In genomic region chr1:36097693-36098585, GRCh38 we compare ENCODE assay signal across 14 cellular contexts. TPM values are rescaled to one million over a fixed set of nuclear protein-coding genes. Genes with fewer than 3 reads are reported as not detected.
DNase-seq lines count a peak whose midpoint lies in the region; ATAC-seq and TF ChIP-seq lines count a peak whose summit lies in the region.
"Had no signal": no experiment of that assay in that cellular context is flagged by ENCODE, and none has a peak within 500 bp of the region (broad histone marks: within the 10 kb centered on the region; RNA-seq: fewer than 3 reads in every experiment).

No MANE protein-coding gene starts in this region.

- peaks cover 13% of the 10 kb centered on the region for H3K36me3 Mint-ChIP-seq in WTC11
- H3K36me3 Mint-ChIP-seq in stimulated activated memory B cell treated with anti-CD40 and anti-IgM and Interleukin-4, amounts not matched to agents 10 μg/mL and 1 μg/mL and 100 μg/mL, for 72 hours: peaks cover 17% of the 10 kb centered on the region

- no peak overlapping the region for H3K4ac ChIP-seq in mesenchymal stem cell (ENCODE audit: low read depth in 1 of 2, low read length in 2 of 2)

- H2BK12ac ChIP-seq in mesenchymal stem cell (ENCODE audit: low read length in 2 of 2): no peak overlapping the region

- no peak overlapping the region for H3K4me3 Mint-ChIP-seq in WTC11
- H3K4me3 Mint-ChIP-seq in stimulated activated memory B cell treated with anti-CD40 and anti-IgM and Interleukin-4, amounts not matched to agents 10 μg/mL and 1 μg/mL and 100 μg/mL, for 72 hours: no peak overlapping the region
- H3K4me3 Mint-ChIP-seq: CD8-positive, alpha-beta T cell had no signal

- H3K9me3 Mint-ChIP-seq in WTC11: no peaks in the 10 kb centered on the region
- H3K9me3 Mint-ChIP-seq in stimulated activated memory B cell treated with anti-CD40 and anti-IgM and Interleukin-4, amounts not matched to agents 10 μg/mL and 1 μg/mL and 100 μg/mL, for 72 hours: no peaks in the 10 kb centered on the region
- H3K9me3 Mint-ChIP-seq: CD8-positive, alpha-beta T cell had no signal

- no peak overlapping the region for H2AFZ ChIP-seq in mesenchymal stem cell (ENCODE audit: low read depth, low read length)

- intact Hi-C loops in right cardiac atrium (cut with DNase I): loop anchor here in 2 of 4 donors (2.0 to 5.0 kb wide), 2 partner anchors 37 to 324 kb away; no protein-coding TSS in a partner anchor
- intact Hi-C loops in Right ventricle myocardium superior (cut with DNase I): loop anchor here (5.0 to 10.0 kb wide), 3 partner anchors 97 to 324 kb away; no protein-coding TSS in a partner anchor

- TF ChIP-seq CTCF in WTC11 (IDR thresholded peaks at IDR 0.05) (no peak), coronary artery (IDR thresholded peaks at IDR 0.05) (no peak)

- H3K4me1 ChIP-seq in right cardiac atrium (ENCODE audit: control insufficient read depth, insufficient read depth, low read length): no peaks in the 10 kb centered on the region
- H3K4me1 ChIP-seq in mesenchymal stem cell (ENCODE audit: control insufficient read depth, insufficient read depth, low read depth, low read length): peaks cover 21% of the 10 kb centered on the region

- peak overlapping the region; percentile 90 for H3K27ac Mint-ChIP-seq in WTC11
- no peak overlapping the region for H3K27ac Mint-ChIP-seq in stimulated activated memory B cell treated with anti-CD40 and anti-IgM and Interleukin-4, amounts not matched to agents 10 μg/mL and 1 μg/mL and 100 μg/mL, for 72 hours
- H3K27ac Mint-ChIP-seq: CD8-positive, alpha-beta T cell had no signal

- CTCF ChIA-PET in WTC11 (lab: Charles Lee): interaction anchor here (0.6 to 6.2 kb wide), 42 partner anchors 9 to 352 kb away, joined by 3 to 142 read pairs (median 7); partner anchors contain the start of genes AGO1, AGO3, CLSPN and EVA1B

- no peak overlapping the region for H3K4me3 ChIP-seq in right cardiac atrium (ENCODE audit: low read length)
- no peak overlapping the region for H3K4me3 ChIP-seq in mesenchymal stem cell (ENCODE audit: insufficient read depth in 1 of 2, low read depth in 1 of 2, low read length in 2 of 2)
- no peak overlapping the region for H3K4me3 ChIP-seq in coronary artery

- H3K27ac ChIP-seq in right cardiac atrium (ENCODE audit: low read length) (no peak overlapping the region), mesenchymal stem cell (ENCODE audit: low read length, poor library complexity, severe bottlenecking) (no peak overlapping the region), coronary artery (no peak overlapping the region)

- peaks cover 31 to 59% of the 10 kb centered on the region in 2 experiments for H3K36me3 ChIP-seq in mesenchymal stem cell (ENCODE audit: control insufficient read depth in 1 of 2, insufficient read depth in 2 of 2, low read depth in 1 of 2, low read length in 2 of 2)

- H2BK120ac ChIP-seq in mesenchymal stem cell (ENCODE audit: low read depth, low read length): no peak overlapping the region

- H3K4me2 ChIP-seq in mesenchymal stem cell (ENCODE audit: low read length, poor library complexity, severe bottlenecking): no peak overlapping the region

- peak in 1 of 2 donors; percentile 1 for ATAC-seq in right cardiac atrium
- no peak for ATAC-seq in Right ventricle myocardium superior (ENCODE audit: poor library complexity)
- ATAC-seq in WTC11: no peak
- ATAC-seq in stimulated activated memory B cell treated with anti-CD40 and anti-IgM and Interleukin-4, amounts not matched to agents 10 μg/mL and 1 μg/mL and 100 μg/mL, for 72 hours: peak; percentile 2

- H4K91ac ChIP-seq in mesenchymal stem cell (ENCODE audit: low read length): peak overlapping the region; percentile 92

- H4K8ac ChIP-seq in mesenchymal stem cell (ENCODE audit: low read length): no peak overlapping the region

- no peaks in the 10 kb centered on the region for H3K27me3 Mint-ChIP-seq in WTC11 (ENCODE audit: low read depth)
- H3K27me3 Mint-ChIP-seq in stimulated activated memory B cell treated with anti-CD40 and anti-IgM and Interleukin-4, amounts not matched to agents 10 μg/mL and 1 μg/mL and 100 μg/mL, for 72 hours: no peaks in the 10 kb centered on the region

- WGBS in right cardiac atrium: 93% methylated on average over 33 of the region's 33 CpGs
- WGBS in mesenchymal stem cell: 92% methylated on average over 33 of the region's 33 CpGs

- POLR2A ChIA-PET in WTC11 (lab: Charles Lee): interaction anchor here (1.4 to 2.3 kb wide), 2 partner anchors 14 to 37 kb away, joined by 6 to 8 read pairs; partner anchors contain the start of gene TEKT2

- peak overlapping the region; percentile 40 for H2AK5ac ChIP-seq in mesenchymal stem cell (ENCODE audit: low read length, severe bottlenecking)

- peaks cover 16% of the 10 kb centered on the region for H3K4me1 Mint-ChIP-seq in WTC11
- peaks cover 7% of the 10 kb centered on the region for H3K4me1 Mint-ChIP-seq in stimulated activated memory B cell treated with anti-CD40 and anti-IgM and Interleukin-4, amounts not matched to agents 10 μg/mL and 1 μg/mL and 100 μg/mL, for 72 hours

- H3K23ac ChIP-seq in mesenchymal stem cell (ENCODE audit: low read length in 2 of 2): no peak overlapping the region

- H2BK15ac ChIP-seq in mesenchymal stem cell (ENCODE audit: low read depth, poor library complexity, severe bottlenecking): no peak overlapping the region

- H3K18ac ChIP-seq in mesenchymal stem cell (ENCODE audit: low read depth in 1 of 2, low read length in 2 of 2): no peak overlapping the region

- no peak overlapping the region for H3K14ac ChIP-seq in mesenchymal stem cell (ENCODE audit: low read length in 2 of 2)

- H3K9me3 ChIP-seq in right cardiac atrium (ENCODE audit: control insufficient read depth, low read length) (no peaks in the 10 kb centered on the region), mesenchymal stem cell (ENCODE audit: control insufficient read depth, low read length) (no peaks in the 10 kb centered on the region)

- peaks cover 13% of the 10 kb centered on the region for H3K79me1 ChIP-seq in mesenchymal stem cell (replicated peaks; ENCODE audit: low read length, poor library complexity, severe bottlenecking)

- DNase-seq in right cardiac atrium (peak in 2 of 3 donors; percentile 62 to 64), Right ventricle myocardium superior (no peak), WTC11 (ENCODE audit: low spot score) (no peak), mesenchymal stem cell (no peak), GM03348 (ENCODE audit: low spot score) (no peak), coronary artery (ENCODE audit: low spot score) (no peak)
- no peak for DNase-seq in stimulated activated CD4-positive, alpha-beta T cell treated with anti-CD3 and anti-CD28 coated beads, Interleukin-12 subunit alpha, Interleukin-12 subunit beta, amount 100 ng/mL, for 4 hours
- DNase-seq: AML-193; CD8-positive, alpha-beta T cell; NCI-H2029; SIG-M5 had no signal

- H3K27me3 ChIP-seq in right cardiac atrium (ENCODE audit: control insufficient read depth, insufficient read depth) (no peaks in the 10 kb centered on the region), mesenchymal stem cell (ENCODE audit: control insufficient read depth in 1 of 2, insufficient read depth in 1 of 2, low read length in 2 of 2) (no peaks in the 10 kb centered on the region)

- no peak overlapping the region for H2BK5ac ChIP-seq in mesenchymal stem cell (ENCODE audit: low read depth, low read length, poor library complexity, severe bottlenecking)

- no peak overlapping the region for H3K9ac ChIP-seq in mesenchymal stem cell (ENCODE audit: low read length)

TF ChIP-seq in WTC11, 78 proteins besides CTCF, POLR2A, EP300 and RAD21 (continues in another document):
- no peak for TF ChIP-seq ZSCAN18 (CRISPR knock-in tag; IDR thresholded peaks at IDR 0.05)
- no peak for TF ChIP-seq ZNF138 (CRISPR knock-in tag; conservative IDR thresholded peaks at IDR 0.05)

RNA-seq across cellular contexts. Expression of gene ADPRS, which starts 9.2 kb away (rescaled TPM):
- total RNA-seq in right cardiac atrium: 10 to 100 TPM; 12.3 to 17.1 (median 13.0) TPM
- 19.5 TPM for polyA plus RNA-seq in right cardiac atrium
- 19.1 TPM for total RNA-seq in Right ventricle myocardium superior
- 30.0 to 32.7 TPM (median 31.2 TPM) in 3 replicates for total RNA-seq in WTC11 (2021)
- polyA plus RNA-seq in mesenchymal stem cell (2013, experiment 1 of 2): 15.5 TPM
- polyA plus RNA-seq in mesenchymal stem cell (2013, experiment 2 of 2): 16.6 TPM

RNA-seq across cellular contexts. Expression of gene TEKT2, which starts 14.0 kb away (rescaled TPM):
- total RNA-seq in right cardiac atrium (under 1 TPM in 2 of 4 donors, not detected in 2; 0.23 to 0.35 TPM), Right ventricle myocardium superior (not detected), WTC11 (2021) (1.9 to 2.5 TPM (median 2.0 TPM) in 3 replicates)
- polyA plus RNA-seq in right cardiac atrium: 0.14 TPM
- polyA plus RNA-seq in mesenchymal stem cell (2013, experiment 1 of 2): 0.23 TPM
- 0.29 TPM for polyA plus RNA-seq in mesenchymal stem cell (2013, experiment 2 of 2)
- total RNA-seq: H4, NCI-H460 had no signal

RNA-seq across cellular contexts. Expression of gene COL8A2, which starts 27.1 kb away (rescaled TPM):
- total RNA-seq in right cardiac atrium: 1 to 10 TPM; 2.7 to 4.1 (median 3.3) TPM
- polyA plus RNA-seq in right cardiac atrium: 2.4 TPM
- total RNA-seq in Right ventricle myocardium superior: 1.4 TPM
- total RNA-seq in WTC11 (2021): 2.3 to 3.5 TPM (median 3.3 TPM) in 3 replicates
- polyA plus RNA-seq in mesenchymal stem cell (2013, experiment 1 of 2): 0.25 TPM
- polyA plus RNA-seq in mesenchymal stem cell (2013, experiment 2 of 2): 0.22 TPM

RNA-seq across cellular contexts. Expression of gene TRAPPC3, which starts 51.3 kb away (rescaled TPM):
- 10 to 100 TPM; 58.5 to 67.2 (median 64.0) TPM for total RNA-seq in right cardiac atrium
- 73.6 TPM for polyA plus RNA-seq in right cardiac atrium
- total RNA-seq in Right ventricle myocardium superior: 59.6 TPM
- total RNA-seq in WTC11 (2021): 48.9 to 52.5 TPM (median 52.0 TPM) in 3 replicates
- polyA plus RNA-seq in mesenchymal stem cell (2013, experiment 1 of 2): 78.6 TPM
- 81.9 TPM for polyA plus RNA-seq in mesenchymal stem cell (2013, experiment 2 of 2)

RNA-seq across cellular contexts. Expression of gene MAP7D1, which starts 58.0 kb away (rescaled TPM):
- total RNA-seq in right cardiac atrium: 100 to 1,000 TPM; 285 to 403 (median 374) TPM
- polyA plus RNA-seq in right cardiac atrium: 330 TPM
- 390 TPM for total RNA-seq in Right ventricle myocardium superior
- total RNA-seq in WTC11 (2021): 65.0 to 88.7 TPM (median 72.0 TPM) in 3 replicates
- polyA plus RNA-seq in mesenchymal stem cell (2013, experiment 1 of 2): 97.8 TPM
- 97.8 TPM for polyA plus RNA-seq in mesenchymal stem cell (2013, experiment 2 of 2)

Comparison
In these comparisons a context has a peak if more than half of its experiments do, and no peak if none do; other contexts are left out.
1. DNase-seq: peak in right cardiac atrium (2 of 3); none in Right ventricle myocardium superior (single experiment), WTC11 (single experiment), mesenchymal stem cell (single experiment), stimulated activated CD4-positive, alpha-beta T cell treated with anti-CD3 and anti-CD28 coated beads, Interleukin-12 subunit alpha, Interleukin-12 subunit beta, amount 100 ng/mL, for 4 hours (single experiment), GM03348 (single experiment) and coronary artery (single experiment).